ENCODE assay signal across 15 cellular contexts in the genomic region with DNA sequence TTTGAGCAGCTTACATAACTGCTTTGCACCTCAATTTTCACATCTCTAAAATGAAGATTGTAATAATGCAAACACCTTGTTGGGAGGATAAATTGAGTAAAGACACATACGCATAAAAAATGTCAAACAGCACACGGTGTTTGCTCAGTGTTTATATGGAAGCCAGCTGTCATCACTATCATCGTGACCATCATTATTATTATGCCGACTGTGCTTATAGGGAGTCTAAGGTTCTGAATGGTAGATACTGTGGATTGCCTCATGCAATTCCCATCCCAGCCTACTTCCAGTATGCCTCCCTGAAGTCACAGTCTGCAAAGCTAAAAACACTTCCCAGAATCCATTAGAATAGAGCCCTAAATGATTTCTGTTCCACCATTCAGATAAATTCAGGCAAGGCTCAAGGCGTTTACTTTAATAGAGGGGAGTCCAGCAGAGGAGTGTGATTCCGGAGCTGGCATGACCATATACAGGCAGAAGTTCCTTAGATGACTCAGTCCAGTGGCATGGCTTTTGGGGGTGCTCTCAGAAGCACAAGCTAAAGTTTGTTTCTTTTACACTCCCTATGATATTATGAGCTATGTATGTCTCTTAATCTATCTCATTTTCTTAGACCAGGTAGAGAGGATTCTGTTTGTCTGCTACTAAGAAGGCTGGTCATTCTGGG.
DNase-seq lines count a peak whose midpoint lies in the region; ATAC-seq and TF ChIP-seq lines count a peak whose summit lies in the region.
"Had no signal": no experiment of that assay in that cellular context is flagged by ENCODE, and none has a peak within 500 bp of the region (broad histone marks: within the 10 kb centered on the region; RNA-seq: fewer than 3 reads in every experiment).

No MANE protein-coding gene starts in this region.

- H3K9me3 ChIP-seq in HEK293 (ENCODE audit: control insufficient read depth, insufficient read depth, low read depth, low read length): no peaks in the 10 kb centered on the region
- no peaks in the 10 kb centered on the region for H3K9me3 ChIP-seq in gastroesophageal sphincter
- H3K9me3 ChIP-seq in heart right ventricle: no peaks in the 10 kb centered on the region
- H3K9me3 ChIP-seq: upper lobe of left lung had no signal

- peak; percentile 49 for DNase-seq in A172 (ENCODE audit: low spot score)
- DNase-seq in amniotic stem cell (lab: John Stamatoyannopoulos, UW): peak; percentile 71
- DNase-seq in C1 segment of cervical spinal cord (lab: John Stamatoyannopoulos, UW): no peak
- DNase-seq in heart right ventricle: no peak
- DNase-seq in SIG-M5 treated with dmso at 0.1 percent for 504 hours (lab: John Stamatoyannopoulos, UW; ENCODE audit: unreplicated experiment): no peak
- DNase-seq: activated CD8-positive, alpha-beta memory T cell treated with anti-CD3 and anti-CD28 coated beads, Interleukin-2, amount 50 U/mL, for 4 hours; DMS79 treated with DMSO at 0.1 percent for 48 hours; NCI-H510A treated with DMSO at 0.1 percent for 48 hours; stimulated activated CD4-positive, alpha-beta T cell treated with anti-CD3 and anti-CD28 coated beads, Interleukin-15, amount 100 ng/mL, for 24 hours; upper lobe of left lung had no signal

- H3K27me3 ChIP-seq in gastroesophageal sphincter (no peaks in the 10 kb centered on the region), heart right ventricle (no peaks in the 10 kb centered on the region)
- H3K27me3 ChIP-seq: upper lobe of left lung had no signal

- intact Hi-C loops in heart right ventricle (cut with DNase I): no loop called here

- CTCF ChIA-PET in HEK293 (lab: Yijun Ruan, JAX): interaction anchor here (0.7 to 1.4 kb wide), 4 partner anchors 79 to 658 kb away, joined by 3 to 4 read pairs (median 3); no protein-coding TSS in a partner anchor

- H3K4me3 ChIP-seq in HEK293 (ENCODE audit: low read depth, low read length) (no peak overlapping the region), gastroesophageal sphincter (no peak overlapping the region), heart right ventricle (no peak overlapping the region)
- H3K4me3 ChIP-seq: GM23338, lung, upper lobe of left lung had no signal

- ATAC-seq in gastroesophageal sphincter: peak; percentile 69
- no peak for ATAC-seq in heart right ventricle
- no peak for ATAC-seq in HG02852 (IDR thresholded peaks at IDR 0.05; ENCODE audit: unreplicated experiment)
- ATAC-seq: GM23338 had no signal

- H3K4me1 ChIP-seq in HEK293 (ENCODE audit: control insufficient read depth, insufficient read depth, low read length): peaks cover 14% of the 10 kb centered on the region; the same call in 1 of the 2 replicates
- H3K4me1 ChIP-seq in gastroesophageal sphincter: peaks cover 0 to 14% (median 0%) of the 10 kb centered on the region in 3 donors
- no peaks in the 10 kb centered on the region for H3K4me1 ChIP-seq in heart right ventricle
- H3K4me1 ChIP-seq: upper lobe of left lung had no signal

- no peak for TF ChIP-seq EP300 in gastroesophageal sphincter (IDR thresholded peaks at IDR 0.05)

- H3K36me3 ChIP-seq in HEK293 (ENCODE audit: control insufficient read depth in 2 of 2, insufficient read depth in 1 of 2, low read length in 2 of 2) (no peaks in the 10 kb centered on the region), gastroesophageal sphincter (no peaks in the 10 kb centered on the region), heart right ventricle (no peaks in the 10 kb centered on the region)
- H3K36me3 ChIP-seq: upper lobe of left lung had no signal

- H3K27ac ChIP-seq in HEK293 (ENCODE audit: extremely low read depth, low read depth, low read length) (no peak overlapping the region), gastroesophageal sphincter (peak overlapping the region in 2 of 4 donors; percentile 21 to 29), heart right ventricle (no peak overlapping the region)
- H3K27ac ChIP-seq: upper lobe of left lung had no signal

- no peak for TF ChIP-seq POLR2A in gastroesophageal sphincter (IDR thresholded peaks at IDR 0.05)

- TF ChIP-seq CTCF in HEK293 (tag by site-specific recombination; IDR thresholded peaks at IDR 0.05) (no peak), gastroesophageal sphincter (IDR thresholded peaks at IDR 0.05) (peak in 1 of 4 experiments; percentile 6), heart right ventricle (IDR thresholded peaks at IDR 0.05) (no peak)

- POLR2A ChIA-PET in HEK293 (lab: Yijun Ruan, JAX): no interaction called here

- 20 to 22% methylated on average over 3 to 6 of the region's 6 CpGs for WGBS in gastroesophageal sphincter (ENCODE audit: low coverage in 1 of 2), 2 donors
- WGBS in heart right ventricle, 2 donors: 73 to 77% methylated on average over 6 of the region's 6 CpGs

TF ChIP-seq in HEK293, 187 proteins besides CTCF, POLR2A, EP300 and RAD21:
- TF ChIP-seq ZNF10 (tag by site-specific recombination; IDR thresholded peaks at IDR 0.05) (no peak), ZNF214 (tag by site-specific recombination; IDR thresholded peaks at IDR 0.05; ENCODE audit: borderline replicate concordance) (no peak), OSR2 (tag by site-specific recombination; IDR thresholded peaks at IDR 0.05) (peak; percentile 78), ZNF529 (tag by site-specific recombination; IDR thresholded peaks at IDR 0.05; ENCODE audit: insufficient replicate concordance) (no peak), WT1 (tag by site-specific recombination; IDR thresholded peaks at IDR 0.05) (peak; percentile 83), FEZF1 (tag by site-specific recombination; IDR thresholded peaks at IDR 0.05) (peak; percentile 27; the same call in 1 of the 2 replicates), ZNF16 (tag by site-specific recombination; IDR thresholded peaks at IDR 0.05; ENCODE audit: low read depth) (no peak), ZNF335 (tag by site-specific recombination; conservative IDR thresholded peaks at IDR 0.05) (peak; percentile 54; the same call in 1 of the 2 replicates)
- TF ChIP-seq, protein P1, sequence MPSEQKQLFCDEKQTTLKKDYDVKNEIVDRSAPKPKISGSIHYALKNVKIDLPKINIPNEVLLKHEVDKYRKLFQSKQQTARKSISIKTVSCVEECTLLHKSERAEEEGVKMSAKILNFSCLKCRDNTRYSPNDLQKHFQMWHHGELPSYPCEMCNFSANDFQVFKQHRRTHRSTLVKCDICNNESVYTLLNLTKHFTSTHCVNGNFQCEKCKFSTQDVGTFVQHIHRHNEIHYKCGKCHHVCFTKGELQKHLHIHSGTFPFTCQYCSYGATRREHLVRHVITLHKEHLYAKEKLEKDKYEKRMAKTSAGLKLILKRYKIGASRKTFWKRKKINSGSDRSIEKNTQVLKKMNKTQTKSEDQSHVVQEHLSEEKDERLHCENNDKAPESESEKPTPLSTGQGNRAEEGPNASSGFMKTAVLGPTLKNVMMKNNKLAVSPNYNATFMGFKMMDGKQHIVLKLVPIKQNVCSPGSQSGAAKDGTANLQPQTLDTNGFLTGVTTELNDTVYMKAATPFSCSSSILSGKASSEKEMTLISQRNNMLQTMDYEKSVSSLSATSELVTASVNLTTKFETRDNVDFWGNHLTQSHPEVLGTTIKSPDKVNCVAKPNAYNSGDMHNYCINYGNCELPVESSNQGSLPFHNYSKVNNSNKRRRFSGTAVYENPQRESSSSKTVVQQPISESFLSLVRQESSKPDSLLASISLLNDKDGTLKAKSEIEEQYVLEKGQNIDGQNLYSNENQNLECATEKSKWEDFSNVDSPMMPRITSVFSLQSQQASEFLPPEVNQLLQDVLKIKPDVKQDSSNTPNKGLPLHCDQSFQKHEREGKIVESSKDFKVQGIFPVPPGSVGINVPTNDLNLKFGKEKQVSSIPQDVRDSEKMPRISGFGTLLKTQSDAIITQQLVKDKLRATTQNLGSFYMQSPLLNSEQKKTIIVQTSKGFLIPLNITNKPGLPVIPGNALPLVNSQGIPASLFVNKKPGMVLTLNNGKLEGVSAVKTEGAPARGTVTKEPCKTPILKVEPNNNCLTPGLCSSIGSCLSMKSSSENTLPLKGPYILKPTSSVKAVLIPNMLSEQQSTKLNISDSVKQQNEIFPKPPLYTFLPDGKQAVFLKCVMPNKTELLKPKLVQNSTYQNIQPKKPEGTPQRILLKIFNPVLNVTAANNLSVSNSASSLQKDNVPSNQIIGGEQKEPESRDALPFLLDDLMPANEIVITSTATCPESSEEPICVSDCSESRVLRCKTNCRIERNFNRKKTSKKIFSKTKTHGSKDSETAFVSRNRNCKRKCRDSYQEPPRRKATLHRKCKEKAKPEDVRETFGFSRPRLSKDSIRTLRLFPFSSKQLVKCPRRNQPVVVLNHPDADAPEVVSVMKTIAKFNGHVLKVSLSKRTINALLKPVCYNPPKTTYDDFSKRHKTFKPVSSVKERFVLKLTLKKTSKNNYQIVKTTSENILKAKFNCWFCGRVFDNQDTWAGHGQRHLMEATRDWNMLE (tag by site-specific recombination; conservative IDR thresholded peaks at IDR 0.05; ENCODE audit: low read depth): no peak

Comparison
In these comparisons a context has a peak if more than half of its experiments do, and no peak if none do; other contexts are left out.
1. DNase-seq: peak in A172 (single experiment) and amniotic stem cell (single experiment); none in C1 segment of cervical spinal cord (0 of 14), heart right ventricle (0 of 2) and SIG-M5 treated with dmso at 0.1 percent for 504 hours (single experiment).